Comparison of ENCODE assay signal across 21 cellular contexts in the genomic region with DNA sequence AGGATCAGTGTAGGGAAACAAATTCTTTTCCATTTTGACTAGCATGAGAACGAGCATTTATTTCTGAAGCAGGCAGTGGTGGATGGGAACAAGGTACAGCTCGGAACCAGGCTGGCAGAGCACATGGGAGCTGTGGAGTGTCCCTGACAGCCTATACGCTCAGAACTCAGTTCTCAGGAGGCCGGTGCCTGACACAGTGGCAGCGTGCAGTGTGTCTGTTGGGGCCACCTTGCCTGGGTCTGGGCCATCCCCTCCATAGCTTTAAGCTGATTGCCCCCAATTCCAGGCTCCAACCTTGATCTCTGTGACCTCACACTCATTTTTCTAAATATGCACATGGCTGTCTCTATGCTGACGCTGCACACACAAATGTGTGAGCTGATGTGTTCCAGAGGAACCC.
"Had no signal": no experiment of that assay in that cellular context is flagged by ENCODE, and none has a peak within 500 bp of the region (broad histone marks: within the 10 kb centered on the region; RNA-seq: fewer than 3 reads in every experiment).

No MANE protein-coding gene starts in this region.

- H3K27me3 Mint-ChIP-seq: activated CD8-positive, alpha-beta memory T cell treated with anti-CD3 and anti-CD28 coated beads, Interleukin-2, amount 10 ng/mL, durations not matched to agents 7 days and 5 days had no signal

- H3K4me1 Mint-ChIP-seq: activated CD8-positive, alpha-beta memory T cell treated with anti-CD3 and anti-CD28 coated beads, Interleukin-2, amount 10 ng/mL, durations not matched to agents 7 days and 5 days had no signal

- H3K4me3 Mint-ChIP-seq: activated CD8-positive, alpha-beta memory T cell treated with anti-CD3 and anti-CD28 coated beads, Interleukin-2, amount 10 ng/mL, durations not matched to agents 7 days and 5 days had no signal

- ATAC-seq: activated CD4-positive, CD25-positive, alpha-beta regulatory T cell treated with anti-CD3 and anti-CD28 coated beads, Interleukin-2, amount 50 U/mL, for 24 hours; activated CD8-positive, alpha-beta memory T cell treated with anti-CD3 and anti-CD28 coated beads, Interleukin-2, amount 10 ng/mL, durations not matched to agents 7 days and 5 days; body of pancreas; foreskin keratinocyte; left ventricle myocardium superior; psoas muscle; sciatic nerve had no signal

- DNase-seq: activated CD4-positive, alpha-beta T cell treated with anti-CD3 and anti-CD28 coated beads, Interleukin-2, amount 50 U/mL, for 4 hours; activated CD8-positive, alpha-beta memory T cell treated with anti-CD3 and anti-CD28 coated beads, Interleukin-2, amount 10 ng/mL, durations not matched to agents 7 days and 5 days; activated gamma-delta T cell; activated T-cell treated with anti-CD3 and anti-CD28 coated beads, Interleukin-2, amount 50 U/mL, for 48 hours; amniotic stem cell; body of pancreas; central memory CD4-positive, alpha-beta T cell; cortex of kidney; effector CD8-positive, alpha-beta T cell; foreskin keratinocyte; glutamatergic neuron; hypothalamus; kidney glomerular epithelial cell; left ventricle myocardium superior; mesenchymal stem cell; psoas muscle; stimulated activated CD4-positive, alpha-beta T cell treated with anti-CD3 and anti-CD28 coated beads, Interleukin-1b, Interleukin-23, amount 100 ng/mL, for 48 hours; T1000; transverse colon had no signal
